17 cellular contexts compared by ENCODE assay signal in the genomic region with DNA sequence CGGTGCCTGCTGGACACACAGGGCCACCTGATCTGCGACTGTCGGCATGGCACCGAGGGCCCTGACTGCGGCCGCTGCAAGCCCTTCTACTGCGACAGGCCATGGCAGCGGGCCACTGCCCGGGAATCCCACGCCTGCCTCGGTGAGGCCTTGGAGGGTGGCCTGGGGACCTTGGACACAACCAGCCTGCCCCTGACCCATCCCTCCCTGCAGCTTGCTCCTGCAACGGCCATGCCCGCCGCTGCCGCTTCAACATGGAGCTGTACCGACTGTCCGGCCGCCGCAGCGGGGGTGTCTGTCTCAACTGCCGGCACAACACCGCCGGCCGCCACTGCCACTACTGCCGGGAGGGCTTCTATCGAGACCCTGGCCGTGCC. TPM values are rescaled to one million over a fixed set of nuclear protein-coding genes. Genes with fewer than 3 reads are reported as not detected.
DNase-seq lines count a peak whose midpoint lies in the region; ATAC-seq and TF ChIP-seq lines count a peak whose summit lies in the region.
"Had no signal": no experiment of that assay in that cellular context is flagged by ENCODE, and none has a peak within 500 bp of the region (broad histone marks: within the 10 kb centered on the region; RNA-seq: fewer than 3 reads in every experiment).

No MANE protein-coding gene starts in this region.

- no peak for ATAC-seq in DND-41 (ENCODE audit: insufficient read depth, low read depth)
- no peak for ATAC-seq in activated T-helper 17 cell treated with anti-CD3 and anti-CD28 coated beads, Interleukin-2, amount 50 U/mL, for 72 hours (replicated peaks)
- ATAC-seq in GM21526 (IDR thresholded peaks at IDR 0.05; ENCODE audit: low FRiP score, unreplicated experiment) = no peak

- no peaks in the 10 kb centered on the region for H3K36me3 Mint-ChIP-seq in activated T-helper 17 cell treated with anti-CD3 and anti-CD28 coated beads, Interleukin-2, amount 50 U/mL, for 72 hours (ENCODE audit: low read depth)
- H3K36me3 Mint-ChIP-seq in neural crest cell (ENCODE audit: low read depth) = no peaks in the 10 kb centered on the region
- H3K36me3 Mint-ChIP-seq: activated naive CD4-positive, alpha-beta T cell treated with anti-CD3 and anti-CD28 coated beads, Interleukin-2, amount 10 ng/mL, durations not matched to agents 7 days and 5 days; naive B cell had no signal

- dilution Hi-C loops in mammary epithelial cell (cut with HindIII; ENCODE audit: low sequenced_read_pairs) = no loop called here

- H3K4me3 ChIP-seq in DND-41 (ENCODE audit: low read depth in 1 of 2, low read length in 2 of 2) = no peak overlapping the region
- H3K4me3 ChIP-seq in mammary epithelial cell (replicated peaks in 1 of 3; ENCODE audit: insufficient read depth in 1 of 3, low read depth in 2 of 3, low read length in 3 of 3) = no peak overlapping the region
- H3K4me3 ChIP-seq: skin epidermis had no signal

- H3K27ac ChIP-seq in DND-41 (ENCODE audit: low read length) (no peak overlapping the region), mammary epithelial cell (ENCODE audit: insufficient read depth, low read depth, low read length) (no peak overlapping the region)

- 99% methylated on average over 13 of the region's 27 CpGs for WGBS in mammary epithelial cell (ENCODE audit: low coverage, missing lambda C conversion rate)

- DNase-seq in DND-41 = no peak
- DNase-seq in neural crest cell (ENCODE audit: low read depth, low spot score) = no peak
- DNase-seq in mammary epithelial cell = no peak
- DNase-seq in cerebellar cortex (ENCODE audit: low spot score) = no peak
- DNase-seq: activated CD4-positive, alpha-beta T cell treated with anti-CD3 and anti-CD28 coated beads, Interleukin-2, amount 50 U/mL, for 4 hours; activated naive CD4-positive, alpha-beta T cell treated with anti-CD3 and anti-CD28 coated beads, Interleukin-2, amount 10 ng/mL, durations not matched to agents 7 days and 5 days; activated T-cell treated with anti-CD3 and anti-CD28 coated beads for 4 hours; DMS 273 treated with DMSO at 0.1 percent for 48 hours; naive B cell; NCI-H1092 treated with DMSO at 0.1 percent for 48 hours; NCI-H2081 treated with DMSO at 0.1 percent for 48 hours; stimulated activated CD4-positive, alpha-beta T cell treated with anti-CD3 and anti-CD28 coated beads, Interleukin-4, amount 100 ng/mL, for 4 hours had no signal

- CTCF ChIA-PET in mammary epithelial cell (lab: Charles Lee; ENCODE audit: low non-redundant PET) = no interaction called here

- H3K9me3 Mint-ChIP-seq in activated T-helper 17 cell treated with anti-CD3 and anti-CD28 coated beads, Interleukin-2, amount 50 U/mL, for 72 hours = no peaks in the 10 kb centered on the region
- no peaks in the 10 kb centered on the region for H3K9me3 Mint-ChIP-seq in neural crest cell
- H3K9me3 Mint-ChIP-seq: activated naive CD4-positive, alpha-beta T cell treated with anti-CD3 and anti-CD28 coated beads, Interleukin-2, amount 10 ng/mL, durations not matched to agents 7 days and 5 days; naive B cell had no signal

- H3K9ac ChIP-seq in DND-41 (ENCODE audit: low read depth, low read length) = no peak overlapping the region; the same call in 1 of the 2 replicates
- H3K9ac ChIP-seq in mammary epithelial cell (ENCODE audit: insufficient read depth, low read length) = no peak overlapping the region

- H3K79me2 ChIP-seq in DND-41 (ENCODE audit: insufficient read depth, low read length) (peaks cover 26% of the 10 kb centered on the region), mammary epithelial cell (ENCODE audit: insufficient read depth, low read length) (peaks cover 12% of the 10 kb centered on the region)

- H3K4me1 Mint-ChIP-seq in activated T-helper 17 cell treated with anti-CD3 and anti-CD28 coated beads, Interleukin-2, amount 50 U/mL, for 72 hours = peaks cover 16% of the 10 kb centered on the region
- peaks cover 31% of the 10 kb centered on the region for H3K4me1 Mint-ChIP-seq in neural crest cell

- H3K27me3 Mint-ChIP-seq in activated T-helper 17 cell treated with anti-CD3 and anti-CD28 coated beads, Interleukin-2, amount 50 U/mL, for 72 hours = peaks cover 11% of the 10 kb centered on the region
- H3K27me3 Mint-ChIP-seq in neural crest cell (ENCODE audit: low read depth) = peaks cover 22% of the 10 kb centered on the region

- H3K36me3 ChIP-seq in DND-41 (ENCODE audit: insufficient read depth, low read length) (no peaks in the 10 kb centered on the region; the same call in 1 of the 2 replicates), mammary epithelial cell (ENCODE audit: insufficient read depth, low read length) (no peaks in the 10 kb centered on the region)

- H4K20me1 ChIP-seq in DND-41 (ENCODE audit: insufficient read depth, low read length) (peaks cover 54% of the 10 kb centered on the region), mammary epithelial cell (ENCODE audit: insufficient read depth, low read length) (no peaks in the 10 kb centered on the region)

- in situ Hi-C loops in mammary epithelial cell (cut with MboI; ENCODE audit: low sequenced_read_pairs in 2 of 2) = no loop called here

- no peak overlapping the region for H3K27ac Mint-ChIP-seq in activated T-helper 17 cell treated with anti-CD3 and anti-CD28 coated beads, Interleukin-2, amount 50 U/mL, for 72 hours
- no peak overlapping the region for H3K27ac Mint-ChIP-seq in neural crest cell (ENCODE audit: unreplicated experiment)
- H3K27ac Mint-ChIP-seq: naive B cell, progenitor cell of endocrine pancreas had no signal

- H3K9me3 ChIP-seq in DND-41 (ENCODE audit: insufficient read depth, low read length, severe bottlenecking) = no peaks in the 10 kb centered on the region
- H3K9me3 ChIP-seq in mammary epithelial cell (replicated peaks; ENCODE audit: insufficient read depth, low read length) = no peaks in the 10 kb centered on the region

- H3K4me2 ChIP-seq in DND-41 (ENCODE audit: insufficient read depth, low read length) = peak overlapping the region; percentile 80; the same call in 1 of the 2 replicates
- H3K4me2 ChIP-seq in mammary epithelial cell (ENCODE audit: insufficient read depth, low read depth, low read length) = no peak overlapping the region

- H2AFZ ChIP-seq in DND-41 (ENCODE audit: low read depth, low read length) (no peak overlapping the region), mammary epithelial cell (ENCODE audit: low read depth, low read length) (no peak overlapping the region)

- TF ChIP-seq CTCF in DND-41 (IDR thresholded peaks at IDR 0.05; ENCODE audit: borderline replicate concordance, extremely low read depth, low read length, poor library complexity, severe bottlenecking) (no peak), neural crest cell (conservative IDR thresholded peaks at IDR 0.05) (no peak), mammary epithelial cell (conservative IDR thresholded peaks at IDR 0.05 in 1 of 2, IDR thresholded peaks at IDR 0.05 in 1 of 2; ENCODE audit: extremely low read depth in 1 of 2, insufficient read depth in 1 of 2, low read depth in 1 of 2, low read length in 2 of 2) (no peak)

- no TSS peak for BruUV-seq in mammary epithelial cell (replicated peaks; lab: Mats Ljungman, UMichigan)

- intact Hi-C loops in mammary epithelial cell (cut with micrococcal nuclease) = no loop called here

- peak overlapping the region; percentile 52 for H3K4me3 Mint-ChIP-seq in activated T-helper 17 cell treated with anti-CD3 and anti-CD28 coated beads, Interleukin-2, amount 50 U/mL, for 72 hours
- H3K4me3 Mint-ChIP-seq in neural crest cell = peak overlapping the region; percentile 89

- H3K27me3 ChIP-seq in DND-41 (ENCODE audit: insufficient read depth, low read length, poor library complexity) = peaks cover 41% of the 10 kb centered on the region
- H3K27me3 ChIP-seq in mammary epithelial cell (ENCODE audit: insufficient read depth, low read length) = no peaks in the 10 kb centered on the region

- H3K4me1 ChIP-seq in DND-41 (ENCODE audit: insufficient read depth, low read length) (peaks cover 83% of the 10 kb centered on the region), mammary epithelial cell (ENCODE audit: insufficient read depth, low read length) (peaks cover 47% of the 10 kb centered on the region)

RNA-seq across cellular contexts. Expression of gene NTN3, which starts 1.4 kb away (rescaled TPM):
- total RNA-seq in activated T-helper 17 cell treated with anti-CD3 and anti-CD28 coated beads, Interleukin-2, amount 50 U/mL, for 72 hours = under 1 TPM in 1 of 2 donors, not detected in 1; 0.21 TPM
- 4.8 and 5.1 TPM in 2 replicates for total RNA-seq in neural crest cell
- total RNA-seq in mammary epithelial cell = under 1 TPM in 1 of 2 donors, not detected in 1; under 0.01 TPM
- not detected for polyA plus RNA-seq in mammary epithelial cell
- not detected for polyA minus RNA-seq in mammary epithelial cell
- polyA plus RNA-seq: keratinocyte had no signal

RNA-seq across cellular contexts. Expression of gene TBC1D24, which starts 2.5 kb away (rescaled TPM):
- total RNA-seq in activated T-helper 17 cell treated with anti-CD3 and anti-CD28 coated beads, Interleukin-2, amount 50 U/mL, for 72 hours = 10 to 100 TPM; 10.8 to 16.1 TPM
- total RNA-seq in neural crest cell (30.0 and 32.5 TPM in 2 replicates), mammary epithelial cell (10 to 100 TPM; 11.4 to 12.3 TPM)
- 5.6 TPM for polyA plus RNA-seq in mammary epithelial cell
- 8.3 TPM for polyA minus RNA-seq in mammary epithelial cell

RNA-seq across cellular contexts. Expression of gene TEDC2, which starts 12.6 kb away (rescaled TPM):
- 10 to 100 TPM; 14.8 to 19.7 TPM for total RNA-seq in activated T-helper 17 cell treated with anti-CD3 and anti-CD28 coated beads, Interleukin-2, amount 50 U/mL, for 72 hours
- total RNA-seq in neural crest cell = 65.1 and 66.5 TPM in 2 replicates
- total RNA-seq in mammary epithelial cell = 1 to 10 TPM; 1.8 to 7.2 TPM
- polyA plus RNA-seq in mammary epithelial cell = 6.5 TPM
- 8.1 TPM for polyA minus RNA-seq in mammary epithelial cell

RNA-seq across cellular contexts. Expression of gene ATP6V0C, which starts 41.3 kb away (rescaled TPM):
- total RNA-seq in activated T-helper 17 cell treated with anti-CD3 and anti-CD28 coated beads, Interleukin-2, amount 50 U/mL, for 72 hours = 100 to 1,000 TPM in 1 of 2 donors, 10 to 100 TPM in 1; 98.5 to 128 TPM
- total RNA-seq in neural crest cell = 154 and 159 TPM in 2 replicates
- 100 to 1,000 TPM in 1 of 2 donors, 10 to 100 TPM in 1; 41.5 to 250 TPM for total RNA-seq in mammary epithelial cell
- 95.2 TPM for polyA plus RNA-seq in mammary epithelial cell
- polyA minus RNA-seq in mammary epithelial cell = 81.4 TPM

RNA-seq across cellular contexts. Expression of gene CCNF, which starts 43.2 kb away (rescaled TPM):
- total RNA-seq in activated T-helper 17 cell treated with anti-CD3 and anti-CD28 coated beads, Interleukin-2, amount 50 U/mL, for 72 hours = 10 to 100 TPM; 59.6 to 64.5 TPM
- total RNA-seq in neural crest cell = 66.1 and 67.5 TPM in 2 replicates
- total RNA-seq in mammary epithelial cell = 10 to 100 TPM in 1 of 2 donors, 1 to 10 TPM in 1; 5.7 to 22.7 TPM
- 21.4 TPM for polyA plus RNA-seq in mammary epithelial cell
- 76.4 TPM for polyA minus RNA-seq in mammary epithelial cell
